In the genomic region with DNA sequence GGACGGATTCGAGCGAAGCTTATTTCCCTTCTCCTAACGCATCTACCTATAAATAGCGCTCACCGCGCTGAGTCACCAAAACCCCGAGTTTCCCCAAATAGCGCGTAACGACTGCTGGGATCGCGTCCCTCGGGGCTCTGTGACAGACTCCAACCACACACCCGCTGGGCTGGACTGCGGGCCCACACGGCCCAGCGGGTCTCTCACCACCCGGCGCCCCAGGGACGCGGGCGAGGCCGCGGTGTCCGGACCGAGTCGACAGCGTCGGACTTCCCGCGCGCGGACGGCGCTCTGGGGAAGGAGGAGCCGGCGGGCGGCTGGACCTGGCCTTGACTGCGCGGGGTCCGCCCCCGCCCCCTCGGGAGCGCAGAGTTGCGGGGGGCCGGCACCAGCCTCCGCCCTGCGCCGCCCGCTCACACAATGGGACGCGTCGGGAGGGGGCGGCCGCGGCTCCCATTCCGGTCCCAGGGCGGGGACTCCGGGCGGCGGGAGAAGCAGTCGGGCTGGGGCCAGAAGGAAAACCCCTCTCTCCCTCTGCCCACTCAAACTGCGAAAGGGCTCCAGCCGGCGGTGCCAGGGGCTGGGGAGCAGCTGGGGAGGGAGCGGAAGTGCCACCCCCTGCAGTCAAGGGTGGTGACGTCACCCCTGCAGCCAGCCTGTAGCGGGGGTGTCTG, we compare ENCODE assay signal across 8 cellular contexts.
DNase-seq lines count a peak whose midpoint lies in the region; ATAC-seq and TF ChIP-seq lines count a peak whose summit lies in the region.

No MANE protein-coding gene starts in this region.

- intact Hi-C loops in ascending aorta (cut with DNase I): loop anchor here (1.0 to 10.0 kb wide), 6 partner anchors 128 to 1681 kb away; partner anchors contain the start of genes DHRS12, INTS6, KPNA3 and SPRYD7

- peak overlapping the region; percentile 100 for H3K27ac ChIP-seq in ascending aorta

- no peaks in the 10 kb centered on the region for H3K27me3 ChIP-seq in ascending aorta

- H3K4me1 ChIP-seq in ascending aorta: peaks cover 0 to 20% of the 10 kb centered on the region in 2 donors

- TF ChIP-seq CTCF in GM13976 (IDR thresholded peaks at IDR 0.05; ENCODE audit: borderline replicate concordance, control extremely low read depth, extremely low read depth, insufficient read depth, missing control alignments) (peak; percentile 2), ascending aorta (IDR thresholded peaks at IDR 0.05) (no peak)

- DNase-seq in GM13976 (ENCODE audit: low spot score) (peak; percentile 95), NCI-H1417 treated with DMSO at 0.1 percent for 48 hours (lab: John Stamatoyannopoulos, UW) (peak; percentile 92), ascending aorta (ENCODE audit: low spot score in 2 of 2) (peak; percentile 92 to 98), hepatic stellate cell (ENCODE audit: low spot score) (peak; percentile 71), retina (peak; percentile 92), ecto neural progenitor cell (ENCODE audit: low spot score) (no peak)

- H3K4me3 ChIP-seq in ascending aorta: peak overlapping the region; percentile 76 to 90

- peaks cover 13% of the 10 kb centered on the region for H3K27me3 Mint-ChIP-seq in T-helper 1 cell treated with Interleukin-12 subunit alpha and Interleukin-12 subunit beta and Interleukin-4 antibody, amounts not matched to agents 30 μg/mL and 1 μg/mL, for 36 hours (ENCODE audit: low read depth)

- H3K27ac Mint-ChIP-seq in T-helper 1 cell treated with Interleukin-12 subunit alpha and Interleukin-12 subunit beta and Interleukin-4 antibody, amounts not matched to agents 30 μg/mL and 1 μg/mL, for 36 hours: peak overlapping the region; percentile 94

- H3K36me3 Mint-ChIP-seq in T-helper 1 cell treated with Interleukin-12 subunit alpha and Interleukin-12 subunit beta and Interleukin-4 antibody, amounts not matched to agents 30 μg/mL and 1 μg/mL, for 36 hours (ENCODE audit: low read depth): peaks cover 22% of the 10 kb centered on the region

- no peaks in the 10 kb centered on the region for H3K36me3 ChIP-seq in ascending aorta

- in situ Hi-C loops in GM13976 (cut with MboI; ENCODE audit: low sequenced_read_pairs, unreplicated experiment): no loop called here

- H3K4me1 Mint-ChIP-seq in T-helper 1 cell treated with Interleukin-12 subunit alpha and Interleukin-12 subunit beta and Interleukin-4 antibody, amounts not matched to agents 30 μg/mL and 1 μg/mL, for 36 hours (ENCODE audit: low read depth): peaks cover 48% of the 10 kb centered on the region

- peak; percentile 71 for ATAC-seq in HG02678 (IDR thresholded peaks at IDR 0.05; ENCODE audit: unreplicated experiment)

- H3K4me3 Mint-ChIP-seq in T-helper 1 cell treated with Interleukin-12 subunit alpha and Interleukin-12 subunit beta and Interleukin-4 antibody, amounts not matched to agents 30 μg/mL and 1 μg/mL, for 36 hours: peak overlapping the region; percentile 79

- no peaks in the 10 kb centered on the region for H3K9me3 Mint-ChIP-seq in T-helper 1 cell treated with Interleukin-12 subunit alpha and Interleukin-12 subunit beta and Interleukin-4 antibody, amounts not matched to agents 30 μg/mL and 1 μg/mL, for 36 hours

- H3K9me3 ChIP-seq in ascending aorta: no peaks in the 10 kb centered on the region
